In the genomic region with DNA sequence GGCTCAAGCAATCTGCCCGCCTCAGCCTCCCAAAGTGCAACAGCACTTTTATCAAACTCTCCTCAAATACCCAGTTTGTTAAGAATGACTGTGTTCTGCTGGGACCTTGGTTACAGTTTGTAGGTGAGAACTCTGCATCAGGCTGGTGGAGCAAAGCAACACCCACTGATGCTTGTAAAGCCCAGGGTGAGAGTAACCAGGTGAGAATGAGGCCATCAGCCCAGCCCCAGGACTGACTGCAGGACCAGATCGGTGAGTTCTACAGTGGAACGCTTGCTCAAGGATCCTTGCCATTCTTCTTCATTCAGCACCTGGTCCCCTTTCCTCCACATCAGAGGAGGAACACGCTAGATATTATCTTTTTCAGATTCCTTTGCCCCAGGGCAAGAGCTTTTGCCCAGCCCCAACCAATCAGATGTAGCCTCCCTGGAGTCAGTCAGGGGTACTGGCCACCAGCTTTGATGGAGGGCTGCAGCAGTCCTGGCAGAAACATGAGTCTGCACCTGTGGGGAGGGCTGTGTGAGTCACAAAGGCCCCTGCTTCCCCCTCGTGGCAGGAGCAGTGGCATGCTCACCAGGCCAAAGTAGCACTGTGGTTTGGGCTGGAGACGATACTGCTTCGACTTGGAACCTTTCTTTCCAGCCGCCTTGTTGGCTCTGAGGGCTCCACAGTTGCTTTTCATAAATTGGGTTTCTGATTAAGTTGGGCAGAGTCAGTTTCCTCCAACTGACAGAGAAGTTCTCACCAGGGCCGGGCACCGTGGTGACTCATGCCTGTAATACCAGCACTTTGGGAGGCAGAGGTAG, we compare ENCODE assay signal across 8 cellular contexts. TPM values are rescaled to one million over a fixed set of nuclear protein-coding genes. Genes with fewer than 3 reads are reported as not detected.
A peak's percentile ranks its signal among the peaks of the same experiment; 100 is the strongest.
DNase-seq lines count a peak whose midpoint lies in the region; ATAC-seq, FAIRE-seq and TF ChIP-seq lines count a peak whose summit lies in the region.

No MANE protein-coding gene starts in this region.

- peak; percentile 41 for FAIRE-seq in G401.6 (lab: Jason Lieb, UNC)

- H3K4me1 ChIP-seq in SJCRH30 (peaks cover 8% of the 10 kb centered on the region; the same call in 1 of the 2 replicates), heart left ventricle (peaks cover 6 to 32% (median 21%) of the 10 kb centered on the region in 12 donors), skeletal muscle satellite cell (ENCODE audit: control insufficient read depth, insufficient read depth, low read length) (peaks cover 30% of the 10 kb centered on the region)

- WGBS in heart left ventricle, 4 donors = 52 to 56% (median 53%) methylated on average over 10 of the region's 10 CpGs

- H3K4me3 ChIP-seq in SJCRH30 = no peak overlapping the region
- no peak overlapping the region for H3K4me3 ChIP-seq in heart left ventricle
- no peak overlapping the region for H3K4me3 ChIP-seq in skeletal muscle satellite cell (ENCODE audit: low read length)

- ATAC-seq in HG03097 (IDR thresholded peaks at IDR 0.05; ENCODE audit: low FRiP score, unreplicated experiment) (peak; percentile 58), heart left ventricle (peak in 1 of 4 donors; percentile 38), HG03025 (IDR thresholded peaks at IDR 0.05; ENCODE audit: low FRiP score, unreplicated experiment) (no peak), HG03442 (IDR thresholded peaks at IDR 0.05; ENCODE audit: unreplicated experiment) (no peak)

- TF ChIP-seq POLR2A in heart left ventricle (IDR thresholded peaks at IDR 0.05) = no peak

- H3K9me3 ChIP-seq in SJCRH30 (replicated peaks) (no peaks in the 10 kb centered on the region), heart left ventricle (no peaks in the 10 kb centered on the region), skeletal muscle satellite cell (replicated peaks; ENCODE audit: low read length) (no peaks in the 10 kb centered on the region)

- H3K4me2 ChIP-seq in skeletal muscle satellite cell (ENCODE audit: low read length) = peak overlapping the region; percentile 48

- H3K36me3 ChIP-seq in SJCRH30 = no peaks in the 10 kb centered on the region
- H3K36me3 ChIP-seq in heart left ventricle = no peaks in the 10 kb centered on the region
- H3K36me3 ChIP-seq in skeletal muscle satellite cell (ENCODE audit: insufficient read depth, low read length) = no peaks in the 10 kb centered on the region

- H3K27ac ChIP-seq in SJCRH30 (no peak overlapping the region), heart left ventricle (peak overlapping the region in 1 of 12 donors; percentile 2)

- H3K27me3 ChIP-seq in SJCRH30 (no peaks in the 10 kb centered on the region), heart left ventricle (no peaks in the 10 kb centered on the region), skeletal muscle satellite cell (ENCODE audit: control insufficient read depth, insufficient read depth, low read length) (no peaks in the 10 kb centered on the region)

- intact Hi-C loops in heart left ventricle (cut with DNase I) = loop anchor here in 5 of 10 donors (2.0 to 5.0 kb wide), 5 partner anchors 40 to 50 kb away; a partner anchor contains a TSS

- H3K9ac ChIP-seq in skeletal muscle satellite cell (ENCODE audit: low read depth, low read length) = no peak overlapping the region

- TF ChIP-seq CTCF in heart left ventricle (IDR thresholded peaks at IDR 0.05) = peak; percentile 33 to 63 (median 52)

- DNase-seq in SJCRH30 (peak; percentile 91 to 94), activated gamma-delta T cell (lab: John Stamatoyannopoulos, UW) (peak; percentile 20), heart left ventricle (peak in 4 of 5 donors; percentile 40 to 45 (median 42))

RNA-seq across cellular contexts. Expression of a gene that starts 3.5 kb away (rescaled TPM):
- 74.9 and 78.1 TPM in 2 replicates for total RNA-seq in SJCRH30 (2014; rRNA removed; shearing (Covaris generic))
- total RNA-seq in heart left ventricle = 100 to 1,000 TPM in 2 of 9 donors, 10 to 100 TPM in 7; 38.6 to 124 (median 54.6) TPM
- polyA plus RNA-seq in heart left ventricle = 10 to 100 TPM; 25.8 to 68.5 TPM
- total RNA-seq in skeletal muscle satellite cell (2012; rRNA removed) = 101 and 118 TPM in 2 replicates

RNA-seq across cellular contexts. Expression of a gene that starts 49.1 kb away (rescaled TPM):
- total RNA-seq in SJCRH30 (2014; rRNA removed; shearing (Covaris generic)) = 8.0 and 8.3 TPM in 2 replicates
- total RNA-seq in heart left ventricle = 1 to 10 TPM in 5 of 9 donors, under 1 TPM in 4; 0.44 to 9.1 (median 1.0) TPM
- polyA plus RNA-seq in heart left ventricle = 1 to 10 TPM; 1.2 to 1.3 TPM
- 14.4 and 28.0 TPM in 2 replicates for total RNA-seq in skeletal muscle satellite cell (2012; rRNA removed)

RNA-seq across cellular contexts. Expression of a gene that starts 56.1 kb away (rescaled TPM):
- 0.14 TPM in 1 of 2 replicates, not detected in the other for total RNA-seq in SJCRH30 (2014; rRNA removed; shearing (Covaris generic))
- total RNA-seq in heart left ventricle = under 1 TPM in 5 of 9 donors, not detected in 4; 0.23 to 0.35 (median 0.25) TPM
- polyA plus RNA-seq in heart left ventricle = under 1 TPM; 0.11 to 0.15 TPM
- 0.44 and 1.0 TPM in 2 replicates for total RNA-seq in skeletal muscle satellite cell (2012; rRNA removed)

Comparison
In these comparisons a context has a peak if more than half of its experiments do, and no peak if none do; other contexts are left out.
1. DNase-seq: peak in every context shown above with its lines; median percentile 92 in SJCRH30; 42 in heart left ventricle; 20 in activated gamma-delta T cell.